Comparison of ENCODE assay signal across 33 cellular contexts in the genomic region with DNA sequence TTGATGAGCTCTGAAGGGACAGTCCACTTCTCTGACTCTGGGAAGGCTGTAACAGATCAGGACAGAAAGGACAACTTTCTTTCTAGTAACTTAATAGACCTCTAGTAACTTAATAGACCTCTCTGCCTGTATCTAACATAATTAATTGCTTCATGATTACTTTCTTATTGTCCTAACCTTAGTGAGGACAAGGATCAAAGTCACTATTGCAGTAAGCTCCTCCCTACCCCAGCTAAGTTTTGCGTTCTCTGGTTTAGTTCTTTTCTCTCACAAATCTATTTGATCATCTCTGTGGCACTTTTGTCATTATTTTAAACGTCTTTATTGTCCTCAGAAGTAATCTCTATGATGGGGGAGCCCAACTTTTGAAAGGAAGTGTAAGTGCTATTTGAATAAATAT.
"Had no signal": no experiment of that assay in that cellular context is flagged by ENCODE, and none has a peak within 500 bp of the region (broad histone marks: within the 10 kb centered on the region; RNA-seq: fewer than 3 reads in every experiment).

No MANE protein-coding gene starts in this region.

- ATAC-seq: activated CD4-positive, alpha-beta T cell treated with anti-CD3 and anti-CD28 coated beads for 36 hours; activated CD4-positive, CD25-positive, alpha-beta regulatory T cell treated with anti-CD3 and anti-CD28 coated beads, Interleukin-2, amount 50 U/mL, for 24 hours; activated CD8-positive, alpha-beta memory T cell treated with anti-CD3 and anti-CD28 coated beads, Interleukin-2, amount 10 ng/mL, durations not matched to agents 7 days and 5 days; activated CD8-positive, alpha-beta T cell treated with anti-CD3 and anti-CD28 coated beads, Interleukin-2, amount 10 ng/mL, durations not matched to agents 7 days and 5 days; activated naive CD8-positive, alpha-beta T cell treated with anti-CD3 and anti-CD28 coated beads, Interleukin-2, amount 50 U/mL, for 24 hours; WTC11 had no signal

- H3K27ac ChIP-seq: ascending aorta, cardiac muscle cell, WERI-Rb-1 had no signal

- H3K4me3 ChIP-seq: ascending aorta, cardiac muscle cell had no signal

- H3K9me3 ChIP-seq: ascending aorta had no signal

- FAIRE-seq: bronchial epithelial cell, TTC549 had no signal

- DNase-seq: activated CD4-positive, alpha-beta memory T cell treated with anti-CD3 and anti-CD28 coated beads, Interleukin-2, amount 10 ng/mL, durations not matched to agents 7 days and 5 days; activated CD4-positive, alpha-beta T cell treated with anti-CD3 and anti-CD28 coated beads for 1 hour; activated CD4-positive, alpha-beta T cell treated with anti-CD3 and anti-CD28 coated beads for 36 hours; activated CD4-positive, alpha-beta T cell treated with anti-CD3 and anti-CD28 coated beads for 48 hours; activated CD4-positive, alpha-beta T cell treated with anti-CD3 and anti-CD28 coated beads, Interleukin-2, amount 10 ng/mL, durations not matched to agents 7 days and 5 days; activated CD4-positive, alpha-beta T cell treated with anti-CD3 and anti-CD28 coated beads, Interleukin-2, amount 50 U/mL, for 48 hours; activated CD4-positive, CD25-positive, alpha-beta regulatory T cell; activated CD8-positive, alpha-beta memory T cell treated with anti-CD3 and anti-CD28 coated beads for 24 hours; activated CD8-positive, alpha-beta memory T cell treated with anti-CD3 and anti-CD28 coated beads, Interleukin-2, amount 10 ng/mL, durations not matched to agents 7 days and 5 days; activated CD8-positive, alpha-beta memory T cell treated with anti-CD3 and anti-CD28 coated beads, Interleukin-2, amount 50 U/mL, for 48 hours; activated CD8-positive, alpha-beta T cell treated with anti-CD3 and anti-CD28 coated beads, Interleukin-2, amount 10 ng/mL, durations not matched to agents 7 days and 5 days; activated effector memory CD4-positive, alpha-beta T cell treated with Interleukin-2 at 50 U/mL for 16 hours; activated gamma-delta T cell; activated naive CD4-positive, alpha-beta T cell treated with anti-CD3 and anti-CD28 coated beads, Interleukin-2, amount 10 ng/mL, durations not matched to agents 7 days and 5 days; activated naive CD4-positive, alpha-beta T cell treated with Interleukin-2 at 50 U/mL for 16 hours; activated naive CD8-positive, alpha-beta T cell treated with anti-CD3 and anti-CD28 coated beads, Interleukin-2, amount 10 ng/mL, durations not matched to agents 7 days and 5 days; activated naive CD8-positive, alpha-beta T cell treated with anti-CD3 and anti-CD28 coated beads, Interleukin-2, amount 50 U/mL, for 24 hours; activated T-cell treated with anti-CD3 and anti-CD28 coated beads, Interleukin-2, amount 50 U/mL, for 24 hours; activated T-cell treated with anti-CD3 and anti-CD28 coated beads, Interleukin-2, amount 50 U/mL, for 48 hours; amygdala; anterior cingulate cortex; caudate nucleus; cerebellar nuclear complex; T-helper 1 cell; T-helper 2 cell; T-helper 9 cell; WERI-Rb-1 had no signal

- H3K36me3 ChIP-seq: ascending aorta, cardiac muscle cell, WERI-Rb-1 had no signal

- H3K27me3 ChIP-seq: ascending aorta, cardiac muscle cell had no signal

- H3K4me1 ChIP-seq: ascending aorta had no signal
